ENCODE assay signal across 14 cellular contexts in genomic region chr7:29639386-29639785, GRCh38.
"Had no signal": no experiment of that assay in that cellular context is flagged by ENCODE, and none has a peak within 500 bp of the region (broad histone marks: within the 10 kb centered on the region; RNA-seq: fewer than 3 reads in every experiment).

No MANE protein-coding gene starts in this region.

- H3K27me3 ChIP-seq: MG63, SJSA1 had no signal

- H3K27ac ChIP-seq: SJSA1, SK-N-MC had no signal

- H3K36me3 ChIP-seq: MG63, SJSA1 had no signal

- H3K4me3 ChIP-seq: MG63, SJSA1, SK-N-MC had no signal

- ATAC-seq: Panc1, Right ventricle myocardium inferior had no signal

- DNase-seq: Karpas-422, KBM-7, MG63, NCI-H1436 treated with DMSO at 0.1 percent for 48 hours, NCI-H1694, NCI-H226, NCI-H446 treated with DMSO at 0.1 percent for 48 hours, NCI-H526, NCI-H82, SHP77 treated with DMSO at 0.1 percent for 48 hours had no signal

- H3K9me3 ChIP-seq: MG63, SJSA1 had no signal
